20 cellular contexts compared by ENCODE assay signal in the genomic region with DNA sequence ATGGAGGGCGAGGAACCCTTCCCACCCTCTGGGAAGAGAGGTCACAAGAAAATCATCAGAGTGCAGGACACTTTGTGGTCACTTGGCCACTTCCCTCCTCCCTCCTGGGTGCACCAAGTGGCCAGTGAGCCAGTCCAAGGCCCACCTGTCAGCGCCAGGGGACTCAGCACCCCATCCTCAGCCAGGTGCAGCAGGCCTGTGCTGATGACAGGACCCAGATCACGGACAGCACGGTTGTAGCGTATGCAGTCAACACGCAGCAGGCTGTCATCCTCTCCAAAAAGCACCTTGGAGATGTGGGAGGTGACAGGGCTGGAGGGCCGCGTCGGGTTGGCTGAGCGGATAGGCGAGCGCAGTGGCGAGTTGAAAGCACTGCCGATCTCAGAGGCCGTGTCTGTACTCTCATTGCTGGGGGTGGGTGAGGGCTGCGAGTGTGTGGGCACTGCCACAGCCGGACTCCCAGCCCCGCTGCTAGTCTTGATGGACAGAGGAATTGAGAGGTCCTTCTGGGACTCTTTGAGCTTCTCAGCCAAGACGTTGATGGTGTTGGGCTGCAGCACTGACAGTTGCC. TPM values are rescaled to one million over a fixed set of nuclear protein-coding genes. Genes with fewer than 3 reads are reported as not detected.
DNase-seq lines count a peak whose midpoint lies in the region; ATAC-seq, FAIRE-seq and TF ChIP-seq lines count a peak whose summit lies in the region.
"Had no signal": no experiment of that assay in that cellular context is flagged by ENCODE, and none has a peak within 500 bp of the region (broad histone marks: within the 10 kb centered on the region; RNA-seq: fewer than 3 reads in every experiment).

No MANE protein-coding gene starts in this region.

- TF ChIP-seq CTCF in natural killer cell (IDR thresholded peaks at IDR 0.05) = no peak
- TF ChIP-seq CTCF in K562 (IDR thresholded peaks at IDR 0.05 in 2 of 3, conservative IDR thresholded peaks at IDR 0.05 in 1 of 3; ENCODE audit: insufficient read depth in 2 of 3, low read depth in 1 of 3, low read length in 3 of 3) = no peak
- TF ChIP-seq CTCF in upper lobe of right lung (IDR thresholded peaks at IDR 0.05) = no peak

- H3K79me1 ChIP-seq in neuronal stem cell (ENCODE audit: low read depth, low read length) = peaks cover 15% of the 10 kb centered on the region

- no peaks in the 10 kb centered on the region for H3K9me3 Mint-ChIP-seq in natural killer cell treated with Interleukin-12 subunit alpha and Interleukin-12 subunit beta and Interleukin-15 and Interleukin-18, amount 100 ng/mL, for 72 hours
- no peaks in the 10 kb centered on the region for H3K9me3 Mint-ChIP-seq in natural killer cell
- H3K9me3 Mint-ChIP-seq: CD8-positive, alpha-beta memory T cell had no signal

- CTCF ChIA-PET in K562 (lab: Yijun Ruan, JAX; ENCODE audit: low intra/inter-chr PET ratio) = no interaction called here

- no peak overlapping the region for H4K91ac ChIP-seq in neuronal stem cell (ENCODE audit: low read depth, low read length, poor library complexity)

- no peak for FAIRE-seq in K562 (lab: Jason Lieb, UNC)
- FAIRE-seq: HTR-8/SVneo had no signal

- H3K27ac ChIP-seq in K562 (ENCODE audit: extremely low read depth, low read depth, low read length) (no peak overlapping the region), neuronal stem cell (replicated peaks; ENCODE audit: low read length) (no peak overlapping the region), upper lobe of right lung (no peak overlapping the region)
- H3K27ac ChIP-seq: GM23248, RWPE1 had no signal

- H3K27me3 ChIP-seq in K562 (ENCODE audit: control insufficient read depth in 2 of 2, insufficient read depth in 2 of 2, low read length in 2 of 2) (no peaks in the 10 kb centered on the region), neuronal stem cell (ENCODE audit: control insufficient read depth in 3 of 3, insufficient read depth in 3 of 3, low read depth in 1 of 3, low read length in 3 of 3) (no peaks in the 10 kb centered on the region), upper lobe of right lung (no peaks in the 10 kb centered on the region)
- H3K27me3 ChIP-seq: BE2C had no signal

- H2BK15ac ChIP-seq in neuronal stem cell (ENCODE audit: low read length) = no peak overlapping the region

- no peak overlapping the region for H3K14ac ChIP-seq in neuronal stem cell (ENCODE audit: low read length)

- no peak overlapping the region for H2BK12ac ChIP-seq in neuronal stem cell (ENCODE audit: low read length)

- H4K8ac ChIP-seq in neuronal stem cell (ENCODE audit: low read depth, low read length) = no peak overlapping the region

- H3K4me1 ChIP-seq in K562 (replicated peaks in 1 of 2; ENCODE audit: control insufficient read depth in 2 of 2, insufficient read depth in 2 of 2, low read length in 2 of 2) (peaks cover 7 to 27% of the 10 kb centered on the region in 2 experiments; a peak in 4 of 5 replicates), neuronal stem cell (ENCODE audit: control insufficient read depth in 2 of 2, insufficient read depth in 1 of 2, low read depth in 1 of 2, low read length in 2 of 2) (peaks cover 0 to under 1% of the 10 kb centered on the region in 2 donors), upper lobe of right lung (peaks cover 7% of the 10 kb centered on the region)
- H3K4me1 ChIP-seq: BE2C had no signal

- H3K9me3 ChIP-seq in K562 (replicated peaks; ENCODE audit: control insufficient read depth, insufficient read depth, low read depth, low read length) (no peaks in the 10 kb centered on the region), neuronal stem cell (replicated peaks in 1 of 2; ENCODE audit: control insufficient read depth in 2 of 2, insufficient read depth in 1 of 2, low read depth in 1 of 2, low read length in 2 of 2) (no peaks in the 10 kb centered on the region), upper lobe of right lung (no peaks in the 10 kb centered on the region)
- H3K9me3 ChIP-seq: BE2C had no signal

- H3K4me3 ChIP-seq in K562 (no peak overlapping the region), neuronal stem cell (ENCODE audit: low read length in 2 of 2) (no peak overlapping the region), upper lobe of right lung (no peak overlapping the region)
- H3K4me3 ChIP-seq: GM23248 had no signal

- no peak for TF ChIP-seq RAD21 in K562 (CRISPR knock-in tag; conservative IDR thresholded peaks at IDR 0.05 in 1 of 2, IDR thresholded peaks at IDR 0.05 in 1 of 2)

- H2BK120ac ChIP-seq in neuronal stem cell (ENCODE audit: low read depth, low read length) = peak overlapping the region; percentile 31

- 93% methylated on average over 17 of the region's 19 CpGs for WGBS in K562 (ENCODE audit: insufficient coverage, low coverage, missing lambda C conversion rate)
- WGBS in neuronal stem cell (ENCODE audit: extremely low coverage in 2 of 2, insufficient read length in 2 of 2, insufficient replicate concordance in 1 of 2), 2 donors = no CpG with 5 or more reads among the region's 19 CpGs

- intact Hi-C loops in natural killer cell (cut with micrococcal nuclease) (no loop called here), K562 (cut with micrococcal nuclease) (no loop called here), upper lobe of right lung (cut with DNase I) (no loop called here)

- H3K36me3 Mint-ChIP-seq in natural killer cell treated with Interleukin-12 subunit alpha and Interleukin-12 subunit beta and Interleukin-15 and Interleukin-18, amount 100 ng/mL, for 72 hours = peaks cover 7% of the 10 kb centered on the region
- no peaks in the 10 kb centered on the region for H3K36me3 Mint-ChIP-seq in natural killer cell

- ATAC-seq in natural killer cell treated with Interleukin-12 subunit alpha and Interleukin-12 subunit beta and Interleukin-15 and Interleukin-18, amount 100 ng/mL, for 72 hours = no peak
- ATAC-seq in natural killer cell = no peak
- no peak for ATAC-seq in K562
- no peak for ATAC-seq in upper lobe of right lung
- ATAC-seq in HG03571 (IDR thresholded peaks at IDR 0.05; ENCODE audit: unreplicated experiment) = no peak
- ATAC-seq in GM18502 (IDR thresholded peaks at IDR 0.05; ENCODE audit: poor library complexity, unreplicated experiment) = no peak

- no peak overlapping the region for H3K27ac Mint-ChIP-seq in natural killer cell treated with Interleukin-12 subunit alpha and Interleukin-12 subunit beta and Interleukin-15 and Interleukin-18, amount 100 ng/mL, for 72 hours
- no peak overlapping the region for H3K27ac Mint-ChIP-seq in natural killer cell

- H2BK5ac ChIP-seq in neuronal stem cell (ENCODE audit: low read length) = peak overlapping the region; percentile 22

- peaks cover 3% of the 10 kb centered on the region for H3K9me1 ChIP-seq in K562 (ENCODE audit: control insufficient read depth, insufficient read depth, low read length)

- TF ChIP-seq POLR2A in K562 (conservative IDR thresholded peaks at IDR 0.05) = no peak

- H2AFZ ChIP-seq in K562 (ENCODE audit: low read depth, low read length) (no peak overlapping the region), neuronal stem cell (ENCODE audit: low read length) (no peak overlapping the region)
- H2AFZ ChIP-seq: GM23248 had no signal

- no peak overlapping the region for H3K4me3 Mint-ChIP-seq in natural killer cell treated with Interleukin-12 subunit alpha and Interleukin-12 subunit beta and Interleukin-15 and Interleukin-18, amount 100 ng/mL, for 72 hours
- H3K4me3 Mint-ChIP-seq in natural killer cell = no peak overlapping the region
- H3K4me3 Mint-ChIP-seq: CD8-positive, alpha-beta memory T cell had no signal

- POLR2A ChIA-PET in K562 (lab: Yijun Ruan, JAX) = interaction anchor here (0.7 kb wide), 1 partner anchor 8 kb away, joined by 3 read pairs; no protein-coding TSS in a partner anchor

- in situ Hi-C loops in K562 (cut with MboI) = no loop called here

- H3K4me2 ChIP-seq in K562 (ENCODE audit: insufficient read depth, low read length) (no peak overlapping the region), neuronal stem cell (ENCODE audit: insufficient read depth, low read length, poor library complexity, severe bottlenecking) (no peak overlapping the region)

- no peak overlapping the region for H3K18ac ChIP-seq in neuronal stem cell (ENCODE audit: low read length)

- peaks cover 72% of the 10 kb centered on the region; the same call in 2 of the 3 replicates for H3K36me3 ChIP-seq in K562 (ENCODE audit: control insufficient read depth, insufficient read depth, low read length)
- peaks cover 73 to 84% of the 10 kb centered on the region in 2 donors for H3K36me3 ChIP-seq in neuronal stem cell (replicated peaks in 1 of 2; ENCODE audit: control insufficient read depth in 2 of 2, insufficient read depth in 2 of 2, low read length in 2 of 2)
- H3K36me3 ChIP-seq in upper lobe of right lung = peaks cover 77% of the 10 kb centered on the region

- no peaks in the 10 kb centered on the region for H3K27me3 Mint-ChIP-seq in natural killer cell treated with Interleukin-12 subunit alpha and Interleukin-12 subunit beta and Interleukin-15 and Interleukin-18, amount 100 ng/mL, for 72 hours
- no peaks in the 10 kb centered on the region for H3K27me3 Mint-ChIP-seq in natural killer cell (ENCODE audit: low read depth in 2 of 2)

- no TSS peak for BruUV-seq in K562 (replicated peaks; lab: Mats Ljungman, UMichigan)

- no peak overlapping the region for H3K4ac ChIP-seq in neuronal stem cell (ENCODE audit: low read length)

- peak; percentile 47 for DNase-seq in natural killer cell treated with Interleukin-12 subunit alpha and Interleukin-12 subunit beta and Interleukin-15 and Interleukin-18, amount 100 ng/mL, for 72 hours (ENCODE audit: low spot score)
- DNase-seq in natural killer cell (no peak), K562 (ENCODE audit: extremely low read depth in 1 of 4, low spot score in 3 of 4) (no peak), neuronal stem cell (ENCODE audit: low spot score) (no peak), upper lobe of right lung (peak; percentile 54), NCI-H128 (lab: John Stamatoyannopoulos, UW; ENCODE audit: unreplicated experiment) (no peak)
- DNase-seq: BE2C; CD8-positive, alpha-beta memory T cell; GM23248; NCI-H146; NCI-H2227 treated with DMSO at 0.1 percent for 48 hours; NCI-H526; NK-92 treated with Interleukin-12 subunit alpha and Interleukin-12 subunit beta, amount 100 ng/mL, for 24 hours; OCI-M1 had no signal

- H3K23ac ChIP-seq in neuronal stem cell (ENCODE audit: low read depth, low read length, poor library complexity) = no peak overlapping the region

- H3K79me2 ChIP-seq in K562 (ENCODE audit: control insufficient read depth, insufficient read depth, low read length) = peaks cover 8% of the 10 kb centered on the region

- H2AK5ac ChIP-seq in neuronal stem cell (ENCODE audit: low read depth, low read length) = no peak overlapping the region

- no peaks in the 10 kb centered on the region for H4K20me1 ChIP-seq in K562 (replicated peaks; ENCODE audit: control insufficient read depth, insufficient read depth, low read length)

- TF ChIP-seq EP300 in K562 (IDR thresholded peaks at IDR 0.05; ENCODE audit: low read length) = no peak

- H3K9ac ChIP-seq in K562 (ENCODE audit: insufficient read depth in 1 of 2, low read depth in 2 of 2, low read length in 2 of 2) (peak overlapping the region in 1 of 2 experiments; percentile 9; a peak in 1 of 4 replicates), neuronal stem cell (ENCODE audit: low read depth, low read length, poor library complexity) (peak overlapping the region; percentile 40)
- H3K9ac ChIP-seq: GM23248 had no signal

- H3K4me1 Mint-ChIP-seq in natural killer cell treated with Interleukin-12 subunit alpha and Interleukin-12 subunit beta and Interleukin-15 and Interleukin-18, amount 100 ng/mL, for 72 hours (ENCODE audit: low read depth in 2 of 2) = peaks cover 8 to 14% of the 10 kb centered on the region in 2 donors
- H3K4me1 Mint-ChIP-seq in natural killer cell = peaks cover 6 to 16% of the 10 kb centered on the region in 2 donors

RNA-seq across cellular contexts. Expression of a gene that starts 6.5 kb away (rescaled TPM):
- 100 to 1,000 TPM in 1 of 2 donors, 10 to 100 TPM in 1; 96.1 to 131 TPM for total RNA-seq in natural killer cell treated with Interleukin-12 subunit alpha and Interleukin-12 subunit beta and Interleukin-15 and Interleukin-18, amount 100 ng/mL, for 72 hours
- total RNA-seq in natural killer cell = 100 to 1,000 TPM; 141 to 154 (median 145) TPM
- total RNA-seq in K562 (2011; cell fraction: chromatin; rRNA removed; ENCODE audit: low replicate concordance) = 67.6 and 158 TPM in 2 replicates
- 94.0 and 97.9 TPM in 2 replicates for total RNA-seq in K562 (2011; cell fraction: nucleolus; rRNA removed)
- 61.2 and 63.2 TPM in 2 replicates for total RNA-seq in K562 (2011; cell fraction: nucleoplasm; rRNA removed)
- total RNA-seq in K562 (2014; rRNA removed) = 60.4 and 69.1 TPM in 2 replicates
- total RNA-seq in K562 (2014; rRNA removed; fragmentation: Illumina TruSeq; extraction: Trizol) = 21.6 and 25.8 TPM in 2 replicates
- 35.4 and 37.5 TPM in 2 replicates for total RNA-seq in K562 (2015; rRNA removed; fragmentation: Illumina TruSeq; extraction: Trizol)
- 64.9 and 66.6 TPM in 2 replicates for total RNA-seq in K562 (2021)
- polyA plus RNA-seq in K562 (2011; rRNA removed) = 51.8 and 56.1 TPM in 2 replicates
- polyA plus RNA-seq in K562 (2011; cell fraction: cytosol; rRNA removed) = 55.1 and 78.1 TPM in 2 replicates
- polyA plus RNA-seq in K562 (2011; cell fraction: nucleus; rRNA removed) = 152 and 164 TPM in 2 replicates
- 55.2 and 58.8 TPM in 2 replicates for polyA plus RNA-seq in K562 (2012)
- polyA plus RNA-seq in K562 (2014; fragmentation: Illumina TruSeq; extraction: Trizol) = 37.5 and 48.7 TPM in 2 replicates
- 1 to 10 TPM; 3.4 to 5.4 TPM for polyA plus RNA-seq in K562 (2014; fragmentation: Nextera tagmentation; extraction: Ambion mirVana)
- 42.5 and 47.8 TPM in 2 replicates for polyA plus RNA-seq in K562 (2014; rRNA removed)
- 34.0 and 46.9 TPM in 2 replicates for polyA minus RNA-seq in K562 (2011; rRNA and poly(A)+ RNA removed)
- polyA minus RNA-seq in K562 (2011; cell fraction: cytosol; rRNA and poly(A)+ RNA removed) = 28.6 and 32.7 TPM in 2 replicates
- polyA minus RNA-seq in K562 (2011; cell fraction: nucleus; rRNA and poly(A)+ RNA removed) = 43.1 and 47.4 TPM in 2 replicates
- 52.3 TPM for polyA plus RNA-seq in neuronal stem cell (2013, experiment 1 of 2)
- polyA plus RNA-seq in neuronal stem cell (2013, experiment 2 of 2) = 51.8 TPM
- 71.4 TPM for total RNA-seq in upper lobe of right lung

RNA-seq across cellular contexts. Expression of a gene that starts 7.1 kb away (rescaled TPM):
- 10 to 100 TPM in 1 of 2 donors, 1 to 10 TPM in 1; 3.8 to 11.8 TPM for total RNA-seq in natural killer cell treated with Interleukin-12 subunit alpha and Interleukin-12 subunit beta and Interleukin-15 and Interleukin-18, amount 100 ng/mL, for 72 hours
- total RNA-seq in natural killer cell (10 to 100 TPM; 10.9 to 13.5 (median 13.5) TPM), K562 (2014; rRNA removed) (16.8 and 21.5 TPM in 2 replicates), K562 (2014; rRNA removed; fragmentation: Illumina TruSeq; extraction: Trizol) (12.7 and 18.0 TPM in 2 replicates), K562 (2015; rRNA removed; fragmentation: Illumina TruSeq; extraction: Trizol) (19.0 and 20.2 TPM in 2 replicates), K562 (2021) (16.7 and 19.5 TPM in 2 replicates), upper lobe of right lung (6.8 TPM)
- total RNA-seq in K562 (2011; cell fraction: chromatin; rRNA removed; ENCODE audit: low replicate concordance) = 31.9 and 35.6 TPM in 2 replicates
- total RNA-seq in K562 (2011; cell fraction: nucleolus; rRNA removed) = 25.5 and 28.0 TPM in 2 replicates
- total RNA-seq in K562 (2011; cell fraction: nucleoplasm; rRNA removed) = 20.6 and 25.9 TPM in 2 replicates
- polyA plus RNA-seq in K562 (2011; rRNA removed) (27.5 and 28.3 TPM in 2 replicates), K562 (2014; fragmentation: Illumina TruSeq; extraction: Trizol) (18.3 and 18.4 TPM in 2 replicates), K562 (2014; fragmentation: Nextera tagmentation; extraction: Ambion mirVana) (1 to 10 TPM; 2.4 to 4.1 TPM), K562 (2014; rRNA removed) (28.7 and 29.1 TPM in 2 replicates)
- 10.7 and 16.3 TPM in 2 replicates for polyA plus RNA-seq in K562 (2011; cell fraction: cytosol; rRNA removed)
- polyA plus RNA-seq in K562 (2011; cell fraction: nucleus; rRNA removed) = 33.0 and 39.3 TPM in 2 replicates
- polyA plus RNA-seq in K562 (2012) = 14.0 and 20.6 TPM in 2 replicates
- polyA minus RNA-seq in K562 (2011; rRNA and poly(A)+ RNA removed) = 17.5 and 19.1 TPM in 2 replicates
- polyA minus RNA-seq in K562 (2011; cell fraction: cytosol; rRNA and poly(A)+ RNA removed) = 7.0 and 9.6 TPM in 2 replicates
- polyA minus RNA-seq in K562 (2011; cell fraction: nucleus; rRNA and poly(A)+ RNA removed) = 13.9 and 14.5 TPM in 2 replicates
- 23.3 TPM for polyA plus RNA-seq in neuronal stem cell (2013, experiment 1 of 2)
- 25.3 TPM for polyA plus RNA-seq in neuronal stem cell (2013, experiment 2 of 2)

RNA-seq across cellular contexts. Expression of a gene that starts 41.5 kb away (rescaled TPM):
- under 1 TPM in 1 of 2 donors, not detected in 1; 0.08 TPM for total RNA-seq in natural killer cell treated with Interleukin-12 subunit alpha and Interleukin-12 subunit beta and Interleukin-15 and Interleukin-18, amount 100 ng/mL, for 72 hours
- under 1 TPM in 2 of 3 donors, not detected in 1; 0.07 to 0.55 TPM for total RNA-seq in natural killer cell
- total RNA-seq in K562 (2011; cell fraction: chromatin; rRNA removed; ENCODE audit: low replicate concordance) = 0.16 TPM in 1 of 2 replicates, not detected in the other
- total RNA-seq in K562 (2011; cell fraction: nucleolus; rRNA removed) = 0.13 and 0.33 TPM in 2 replicates
- 0.29 TPM in 1 of 2 replicates, not detected in the other for total RNA-seq in K562 (2011; cell fraction: nucleoplasm; rRNA removed)
- total RNA-seq in K562 (2014; rRNA removed) = 0.04 and 0.05 TPM in 2 replicates
- not detected in 2 replicates for total RNA-seq in K562 (2014; rRNA removed; fragmentation: Illumina TruSeq; extraction: Trizol)
- total RNA-seq in K562 (2015; rRNA removed; fragmentation: Illumina TruSeq; extraction: Trizol) = 0.04 and 0.11 TPM in 2 replicates
- total RNA-seq in K562 (2021) = 0.07 TPM in 1 of 2 replicates, not detected in the other
- polyA plus RNA-seq in K562 (2011; rRNA removed) = 0.11 TPM in 1 of 2 replicates, not detected in the other
- 0.06 TPM in 1 of 2 replicates, not detected in the other for polyA plus RNA-seq in K562 (2011; cell fraction: cytosol; rRNA removed)
- 0.10 and 0.23 TPM in 2 replicates for polyA plus RNA-seq in K562 (2011; cell fraction: nucleus; rRNA removed)
- polyA plus RNA-seq in K562 (2012) = 0.03 and 0.04 TPM in 2 replicates
- polyA plus RNA-seq in K562 (2014; fragmentation: Illumina TruSeq; extraction: Trizol) = 0.04 TPM in 1 of 2 replicates, not detected in the other
- polyA plus RNA-seq in K562 (2014; fragmentation: Nextera tagmentation; extraction: Ambion mirVana) = not detected
- not detected in 2 replicates for polyA plus RNA-seq in K562 (2014; rRNA removed)
- not detected in 2 replicates for polyA minus RNA-seq in K562 (2011; rRNA and poly(A)+ RNA removed)
- not detected in 2 replicates for polyA minus RNA-seq in K562 (2011; cell fraction: cytosol; rRNA and poly(A)+ RNA removed)
- polyA minus RNA-seq in K562 (2011; cell fraction: nucleus; rRNA and poly(A)+ RNA removed) = 0.13 and 0.22 TPM in 2 replicates
- 0.77 TPM for polyA plus RNA-seq in neuronal stem cell (2013, experiment 1 of 2)
- polyA plus RNA-seq in neuronal stem cell (2013, experiment 2 of 2) = 0.87 TPM
- total RNA-seq in upper lobe of right lung = 27.6 TPM
- total RNA-seq: GM23248 had no signal
- polyA plus RNA-seq: AG04450; CD8-positive, alpha-beta memory T cell had no signal

RNA-seq across cellular contexts. Expression of a gene that starts 50.5 kb away (rescaled TPM):
- total RNA-seq in natural killer cell treated with Interleukin-12 subunit alpha and Interleukin-12 subunit beta and Interleukin-15 and Interleukin-18, amount 100 ng/mL, for 72 hours = not detected
- total RNA-seq in natural killer cell = 1 to 10 TPM in 2 of 3 donors, not detected in 1; 1.1 to 1.2 TPM
- 0.65 TPM in 1 of 2 replicates, not detected in the other for total RNA-seq in K562 (2011; cell fraction: chromatin; rRNA removed; ENCODE audit: low replicate concordance)
- 1.0 and 1.3 TPM in 2 replicates for total RNA-seq in K562 (2011; cell fraction: nucleolus; rRNA removed)
- 2.7 TPM in 1 of 2 replicates, not detected in the other for total RNA-seq in K562 (2011; cell fraction: nucleoplasm; rRNA removed)
- 0.53 TPM in 1 of 2 replicates, not detected in the other for total RNA-seq in K562 (2014; rRNA removed)
- not detected in 2 replicates for total RNA-seq in K562 (2014; rRNA removed; fragmentation: Illumina TruSeq; extraction: Trizol)
- not detected in 2 replicates for total RNA-seq in K562 (2015; rRNA removed; fragmentation: Illumina TruSeq; extraction: Trizol)
- 0.47 TPM in 1 of 2 replicates, not detected in the other for total RNA-seq in K562 (2021)
- polyA plus RNA-seq in K562 (2011; rRNA removed) = 0.42 and 1.1 TPM in 2 replicates
- 0.60 and 1.6 TPM in 2 replicates for polyA plus RNA-seq in K562 (2011; cell fraction: cytosol; rRNA removed)
- polyA plus RNA-seq in K562 (2011; cell fraction: nucleus; rRNA removed) = 3.3 and 6.2 TPM in 2 replicates
- 0.12 and 0.65 TPM in 2 replicates for polyA plus RNA-seq in K562 (2012)
- 0.85 TPM in 1 of 2 replicates, not detected in the other for polyA plus RNA-seq in K562 (2014; fragmentation: Illumina TruSeq; extraction: Trizol)
- under 1 TPM; 0.08 to 0.27 TPM for polyA plus RNA-seq in K562 (2014; fragmentation: Nextera tagmentation; extraction: Ambion mirVana)
- 0.78 TPM in 1 of 2 replicates, not detected in the other for polyA plus RNA-seq in K562 (2014; rRNA removed)
- 0.42 and 1.4 TPM in 2 replicates for polyA minus RNA-seq in K562 (2011; rRNA and poly(A)+ RNA removed)
- polyA minus RNA-seq in K562 (2011; cell fraction: cytosol; rRNA and poly(A)+ RNA removed) = not detected in 2 replicates
- polyA minus RNA-seq in K562 (2011; cell fraction: nucleus; rRNA and poly(A)+ RNA removed) = 0.44 TPM in 1 of 2 replicates, not detected in the other
- 7.4 TPM for polyA plus RNA-seq in neuronal stem cell (2013, experiment 1 of 2)
- polyA plus RNA-seq in neuronal stem cell (2013, experiment 2 of 2) = 6.4 TPM
- 88.9 TPM for total RNA-seq in upper lobe of right lung
- total RNA-seq: Daoy, GM23248 had no signal
- polyA plus RNA-seq: CD8-positive, alpha-beta memory T cell; GM23248 had no signal

RNA-seq across cellular contexts. Expression of a gene that starts 52.0 kb away (rescaled TPM):
- total RNA-seq in natural killer cell treated with Interleukin-12 subunit alpha and Interleukin-12 subunit beta and Interleukin-15 and Interleukin-18, amount 100 ng/mL, for 72 hours = 100 to 1,000 TPM in 1 of 2 donors, 10 to 100 TPM in 1; 72.5 to 116 TPM
- total RNA-seq in natural killer cell = 100 to 1,000 TPM; 162 to 191 (median 175) TPM
- 205 and 431 TPM in 2 replicates for total RNA-seq in K562 (2011; cell fraction: chromatin; rRNA removed; ENCODE audit: low replicate concordance)
- total RNA-seq in K562 (2011; cell fraction: nucleolus; rRNA removed) = 200 and 220 TPM in 2 replicates
- 158 and 172 TPM in 2 replicates for total RNA-seq in K562 (2011; cell fraction: nucleoplasm; rRNA removed)
- 27.9 and 35.9 TPM in 2 replicates for total RNA-seq in K562 (2014; rRNA removed)
- total RNA-seq in K562 (2014; rRNA removed; fragmentation: Illumina TruSeq; extraction: Trizol) = 13.9 and 16.1 TPM in 2 replicates
- 20.7 and 22.2 TPM in 2 replicates for total RNA-seq in K562 (2015; rRNA removed; fragmentation: Illumina TruSeq; extraction: Trizol)
- 36.9 and 43.5 TPM in 2 replicates for total RNA-seq in K562 (2021)
- polyA plus RNA-seq in K562 (2011; rRNA removed) = 34.6 and 52.5 TPM in 2 replicates
- polyA plus RNA-seq in K562 (2011; cell fraction: cytosol; rRNA removed) = 31.2 and 33.2 TPM in 2 replicates
- 303 and 415 TPM in 2 replicates for polyA plus RNA-seq in K562 (2011; cell fraction: nucleus; rRNA removed)
- 28.8 and 58.0 TPM in 2 replicates for polyA plus RNA-seq in K562 (2012)
- polyA plus RNA-seq in K562 (2014; fragmentation: Illumina TruSeq; extraction: Trizol) = 23.4 and 28.3 TPM in 2 replicates
- polyA plus RNA-seq in K562 (2014; fragmentation: Nextera tagmentation; extraction: Ambion mirVana) = under 1 TPM; 0.44 to 0.80 TPM
- 37.5 and 42.4 TPM in 2 replicates for polyA plus RNA-seq in K562 (2014; rRNA removed)
- 35.4 and 47.8 TPM in 2 replicates for polyA minus RNA-seq in K562 (2011; rRNA and poly(A)+ RNA removed)
- 23.4 and 31.6 TPM in 2 replicates for polyA minus RNA-seq in K562 (2011; cell fraction: cytosol; rRNA and poly(A)+ RNA removed)
- polyA minus RNA-seq in K562 (2011; cell fraction: nucleus; rRNA and poly(A)+ RNA removed) = 68.9 and 75.8 TPM in 2 replicates
- polyA plus RNA-seq in neuronal stem cell (2013, experiment 1 of 2) = 58.8 TPM
- polyA plus RNA-seq in neuronal stem cell (2013, experiment 2 of 2) = 58.4 TPM
- 94.6 TPM for total RNA-seq in upper lobe of right lung

Comparison
In these comparisons a context has a peak if more than half of its experiments do, and no peak if none do; other contexts are left out.
1. DNase-seq: peak in natural killer cell treated with Interleukin-12 subunit alpha and Interleukin-12 subunit beta and Interleukin-15 and Interleukin-18, amount 100 ng/mL, for 72 hours (single experiment) and upper lobe of right lung (single experiment); none in natural killer cell (single experiment), K562 (0 of 4), neuronal stem cell (single experiment) and NCI-H128 (single experiment).
2. RNA of a gene that starts 41.5 kb away (total RNA-seq): 27.6 TPM in upper lobe of right lung (single experiment); 0.08 TPM in natural killer cell treated with Interleukin-12 subunit alpha and Interleukin-12 subunit beta and Interleukin-15 and Interleukin-18, amount 100 ng/mL, for 72 hours, 0.07 to 0.55 TPM in natural killer cell and 0.04 to 0.33 TPM in K562; every median in the first group is over 10 times any median in the second.